Comparison of ENCODE assay signal across 7 cellular contexts in the genomic region with DNA sequence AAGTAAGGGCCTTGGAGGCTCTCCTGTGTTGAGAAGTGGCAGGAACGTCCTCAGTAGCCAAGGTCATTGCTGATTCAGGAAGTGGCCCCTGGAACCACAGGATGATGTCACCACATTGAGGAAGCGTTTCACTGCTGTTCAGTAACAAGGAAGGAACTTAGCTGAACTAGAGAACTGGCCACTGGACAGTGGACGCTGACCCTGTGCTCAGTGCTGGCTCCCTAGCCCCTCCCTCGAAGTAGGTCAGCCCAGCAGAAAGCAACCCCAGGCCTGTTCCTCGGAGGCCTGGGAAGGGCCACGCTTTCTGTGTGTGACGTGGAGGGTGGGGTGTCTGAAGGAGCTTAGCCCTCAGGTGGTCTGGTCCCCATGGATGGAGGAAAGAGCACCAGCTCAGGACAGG. TPM values are rescaled to one million over a fixed set of nuclear protein-coding genes. Genes with fewer than 3 reads are reported as not detected.
DNase-seq lines count a peak whose midpoint lies in the region; ATAC-seq and TF ChIP-seq lines count a peak whose summit lies in the region.

No MANE protein-coding gene starts in this region.

- peak; percentile 22 to 48 for DNase-seq in Kasumi-1 (lab: John Stamatoyannopoulos, UW)
- DNase-seq in ascending aorta (ENCODE audit: low spot score in 2 of 2) = peak; percentile 29 to 72
- peak; percentile 44 for DNase-seq in kidney epithelial cell (ENCODE audit: low read depth)
- peak; percentile 65 for DNase-seq in upper lobe of right lung
- no peak for DNase-seq in NCI-H2081 treated with DMSO at 0.1 percent for 48 hours (lab: John Stamatoyannopoulos, UW)
- DNase-seq in immature natural killer cell = no peak

- H3K9me3 ChIP-seq in ascending aorta (no peaks in the 10 kb centered on the region), upper lobe of right lung (no peaks in the 10 kb centered on the region)

- intact Hi-C loops in ascending aorta (cut with DNase I) (no loop called here), upper lobe of right lung (cut with DNase I) (no loop called here)

- H3K4me3 Mint-ChIP-seq in immature natural killer cell = no peak overlapping the region

- H3K9me3 Mint-ChIP-seq in immature natural killer cell = no peaks in the 10 kb centered on the region

- H3K4me1 Mint-ChIP-seq in immature natural killer cell = peaks cover 13% of the 10 kb centered on the region in 2 donors

- peak; percentile 84 for ATAC-seq in upper lobe of right lung
- ATAC-seq in GM19023 (IDR thresholded peaks at IDR 0.05; ENCODE audit: unreplicated experiment) = no peak

- H3K27ac Mint-ChIP-seq in immature natural killer cell = no peak overlapping the region

- H3K36me3 ChIP-seq in ascending aorta = no peaks in the 10 kb centered on the region
- H3K36me3 ChIP-seq in kidney epithelial cell (ENCODE audit: control insufficient read depth, insufficient read depth, low read length) = no peaks in the 10 kb centered on the region
- no peaks in the 10 kb centered on the region for H3K36me3 ChIP-seq in upper lobe of right lung

- H3K27me3 ChIP-seq in ascending aorta (no peaks in the 10 kb centered on the region), kidney epithelial cell (ENCODE audit: control insufficient read depth, insufficient read depth, low read length) (no peaks in the 10 kb centered on the region), upper lobe of right lung (no peaks in the 10 kb centered on the region)

- TF ChIP-seq CTCF in ascending aorta (IDR thresholded peaks at IDR 0.05) (no peak), kidney epithelial cell (IDR thresholded peaks at IDR 0.05; ENCODE audit: insufficient read depth, low read length, poor library complexity, severe bottlenecking) (no peak), upper lobe of right lung (IDR thresholded peaks at IDR 0.05) (no peak)

- H3K27me3 Mint-ChIP-seq in immature natural killer cell (ENCODE audit: low read depth in 3 of 3) = peaks cover 0 to 4% (median 1%) of the 10 kb centered on the region in 3 donors

- no peak overlapping the region for H3K4me3 ChIP-seq in ascending aorta
- H3K4me3 ChIP-seq in kidney epithelial cell (ENCODE audit: low read depth, low read length) = no peak overlapping the region
- no peak overlapping the region for H3K4me3 ChIP-seq in upper lobe of right lung

- H3K4me1 ChIP-seq in ascending aorta (no peaks in the 10 kb centered on the region), upper lobe of right lung (peaks cover 49% of the 10 kb centered on the region)

- H3K27ac ChIP-seq in ascending aorta = no peak overlapping the region
- no peak overlapping the region for H3K27ac ChIP-seq in upper lobe of right lung

- H3K36me3 Mint-ChIP-seq in immature natural killer cell = peaks cover 0 to 2% (median 0%) of the 10 kb centered on the region in 3 donors

RNA-seq across cellular contexts. Expression of gene B9D1, which starts 58.3 kb away (rescaled TPM):
- 49.1 TPM for total RNA-seq in ascending aorta
- total RNA-seq in kidney epithelial cell = 16.8 and 19.0 TPM in 2 replicates
- total RNA-seq in upper lobe of right lung = 9.9 TPM
- 1 to 10 TPM; 2.5 to 4.4 (median 2.5) TPM for polyA plus RNA-seq in immature natural killer cell

Comparison
In these comparisons a context has a peak if more than half of its experiments do, and no peak if none do; other contexts are left out.
1. DNase-seq: peak in Kasumi-1 (2 of 2), ascending aorta (2 of 2), kidney epithelial cell (single experiment) and upper lobe of right lung (single experiment); none in NCI-H2081 treated with DMSO at 0.1 percent for 48 hours (single experiment) and immature natural killer cell (0 of 3).